Comparison of ENCODE assay signal across 8 cellular contexts in the genomic region with DNA sequence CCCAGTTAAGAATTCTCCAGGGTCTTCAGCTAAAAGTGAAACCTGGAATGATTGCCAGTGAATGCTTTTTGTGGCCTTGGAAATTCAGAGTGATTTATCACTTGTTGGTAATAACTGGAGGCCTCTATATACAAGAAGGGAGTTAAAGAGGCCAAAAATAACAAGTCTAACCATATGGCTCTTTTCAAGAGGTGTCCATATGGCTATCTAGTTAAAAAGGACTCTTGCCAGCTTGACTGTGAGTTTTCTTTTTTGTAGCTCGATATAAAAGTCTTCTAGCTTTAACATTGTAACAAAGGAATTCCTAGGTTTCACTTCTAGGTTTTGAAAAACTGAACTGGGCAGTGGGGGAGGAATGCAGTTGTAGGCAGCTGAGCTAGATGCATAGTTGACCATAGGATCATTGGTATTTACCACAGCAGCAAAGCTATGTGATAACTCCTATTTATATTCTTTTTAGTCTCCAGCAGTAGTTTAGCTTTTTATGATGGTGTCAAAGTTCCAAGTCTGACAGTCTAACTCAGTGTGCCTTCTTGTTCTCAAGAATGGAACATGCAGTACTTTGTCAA. TPM values are rescaled to one million over a fixed set of nuclear protein-coding genes. Genes with fewer than 3 reads are reported as not detected.
A peak's percentile ranks its signal among the peaks of the same experiment; 100 is the strongest.
DNase-seq lines count a peak whose midpoint lies in the region; ATAC-seq, FAIRE-seq and TF ChIP-seq lines count a peak whose summit lies in the region.

No MANE protein-coding gene starts in this region.

- peak overlapping the region; percentile 70 for H3K4me2 ChIP-seq in smooth muscle cell

- H3K4me3 ChIP-seq in HAP-1 = no peak overlapping the region
- peak overlapping the region; percentile 33 for H3K4me3 ChIP-seq in adipocyte (ENCODE audit: low read length)
- peak overlapping the region; percentile 2 for H3K4me3 ChIP-seq in smooth muscle cell

- H3F3A ChIP-seq in smooth muscle cell (ENCODE audit: low read depth) = peaks cover 10% of the 10 kb centered on the region

- H3K27ac ChIP-seq in smooth muscle cell (ENCODE audit: low read depth) = peak overlapping the region; percentile 80

- in situ Hi-C loops in HAP-1 (cut with MboI; ENCODE audit: low sequenced_read_pairs) = no loop called here

- no peak for ATAC-seq in T-helper 17 cell

- peaks cover 54% of the 10 kb centered on the region for H3K79me2 ChIP-seq in smooth muscle cell (ENCODE audit: low read depth)

- no peak overlapping the region for H2AFZ ChIP-seq in smooth muscle cell (ENCODE audit: low read depth)

- no peak overlapping the region for H3K4me3 Mint-ChIP-seq in T-helper 17 cell

- WGBS in smooth muscle cell (ENCODE audit: low lambda C conversion rate) = 33% methylated on average over 1 of the region's 1 CpG

- H3K9ac ChIP-seq in adipocyte (ENCODE audit: low read length) (peak overlapping the region; percentile 19), smooth muscle cell (ENCODE audit: low read depth) (peak overlapping the region; percentile 61)

- DNase-seq in HAP-1 (ENCODE audit: low spot score in 2 of 2) (peak; percentile 62 to 87), adipocyte (ENCODE audit: low read depth) (peak; percentile 70), hepatic stellate cell (ENCODE audit: low spot score) (peak; percentile 48), smooth muscle cell (lab: John Stamatoyannopoulos, UW; ENCODE audit: unreplicated experiment) (no peak), GM12891 (ENCODE audit: insufficient read length, low spot score) (no peak), HK-2 (ENCODE audit: unreplicated experiment) (no peak), T-helper 17 cell (no peak), islet precursor cell (no peak)

- peaks cover 7% of the 10 kb centered on the region for H3K27me3 Mint-ChIP-seq in T-helper 17 cell

- no peak for TF ChIP-seq CTCF in smooth muscle cell (IDR thresholded peaks at IDR 0.05; ENCODE audit: borderline replicate concordance, insufficient read depth, poor library complexity, severe bottlenecking)

- no peaks in the 10 kb centered on the region for H3K27me3 ChIP-seq in HAP-1 (ENCODE audit: low read depth)
- no peaks in the 10 kb centered on the region for H3K27me3 ChIP-seq in adipocyte (replicated peaks; ENCODE audit: control insufficient read depth, insufficient read depth, low read length)
- H3K27me3 ChIP-seq in smooth muscle cell (ENCODE audit: low read depth) = no peaks in the 10 kb centered on the region

- H3K36me3 Mint-ChIP-seq in T-helper 17 cell (ENCODE audit: low read depth) = no peaks in the 10 kb centered on the region

- FAIRE-seq in GM12891 (lab: Jason Lieb, UNC) = no peak

- peaks cover 36% of the 10 kb centered on the region for H4K20me1 ChIP-seq in smooth muscle cell (ENCODE audit: low read depth)

- H3K9me3 ChIP-seq in HAP-1 = no peaks in the 10 kb centered on the region
- H3K9me3 ChIP-seq in adipocyte (ENCODE audit: control insufficient read depth, low read length) = no peaks in the 10 kb centered on the region
- no peaks in the 10 kb centered on the region for H3K9me3 ChIP-seq in smooth muscle cell (replicated peaks; ENCODE audit: low read depth)
- no peaks in the 10 kb centered on the region for H3K9me3 ChIP-seq in T-helper 17 cell (ENCODE audit: control insufficient read depth, low read length, poor library complexity, severe bottlenecking)

- peaks cover 6% of the 10 kb centered on the region for H3K4me1 Mint-ChIP-seq in T-helper 17 cell

- H3K27ac Mint-ChIP-seq in T-helper 17 cell = no peak overlapping the region

- H3K4me1 ChIP-seq in HAP-1 (peaks cover 67% of the 10 kb centered on the region), adipocyte (ENCODE audit: control insufficient read depth, insufficient read depth, low read length) (peaks cover 56% of the 10 kb centered on the region), smooth muscle cell (ENCODE audit: low read depth) (peaks cover 56% of the 10 kb centered on the region)

- H3K36me3 ChIP-seq in HAP-1 (replicated peaks) (no peaks in the 10 kb centered on the region), adipocyte (ENCODE audit: control insufficient read depth, insufficient read depth, low read length, severe bottlenecking) (no peaks in the 10 kb centered on the region), smooth muscle cell (ENCODE audit: low read depth) (no peaks in the 10 kb centered on the region)

- TF ChIP-seq POLR2A in GM12891 (IDR thresholded peaks at IDR 0.05; ENCODE audit: low read depth, low read length) = no peak

TF ChIP-seq in GM12891, 5 proteins besides CTCF, POLR2A, EP300 and RAD21:
- no peak for TF ChIP-seq SPI1 (IDR thresholded peaks at IDR 0.05; ENCODE audit: low read depth, low read length)
- TF ChIP-seq POU2F2 (IDR thresholded peaks at IDR 0.05; ENCODE audit: low read depth, low read length) = no peak
- TF ChIP-seq POLR2AphosphoS5 (IDR thresholded peaks at IDR 0.05; ENCODE audit: low read depth, low read length) = no peak
- no peak for TF ChIP-seq PAX5 (IDR thresholded peaks at IDR 0.05; ENCODE audit: insufficient read depth, low read length, severe bottlenecking)
- TF ChIP-seq TAF1 (IDR thresholded peaks at IDR 0.05; ENCODE audit: low read depth, low read length) = no peak

RNA-seq across cellular contexts. Expression of gene CACHD1, which starts 44.4 kb away (rescaled TPM):
- total RNA-seq in smooth muscle cell (19.2 and 20.8 TPM in 2 replicates), T-helper 17 cell (under 1 TPM in 1 of 2 donors, not detected in 1; 0.05 TPM)
- 12.8 and 12.9 TPM in 2 replicates for polyA plus RNA-seq in smooth muscle cell
- 0.01 TPM for polyA plus RNA-seq in GM12891 (2012; ENCODE audit: low read depth, missing spikeins)

Comparison
In these comparisons a context has a peak if more than half of its experiments do, and no peak if none do; other contexts are left out.
1. DNase-seq: peak in HAP-1 (2 of 2), adipocyte (single experiment) and hepatic stellate cell (single experiment); none in smooth muscle cell (single experiment), GM12891 (single experiment), HK-2 (single experiment), T-helper 17 cell (0 of 3) and islet precursor cell (single experiment).
2. RNA of gene CACHD1, which starts 44.4 kb away (total RNA-seq): 19.2 to 20.8 TPM in smooth muscle cell; 0.05 TPM in T-helper 17 cell; every median in the first group is over 10 times any median in the second.